Comparison of ENCODE assay signal across 8 cellular contexts in genomic region chr1:23367791-23368561, GRCh38. TPM values are rescaled to one million over a fixed set of nuclear protein-coding genes. Genes with fewer than 3 reads are reported as not detected.
DNase-seq lines count a peak whose midpoint lies in the region; ATAC-seq and TF ChIP-seq lines count a peak whose summit lies in the region.

No MANE protein-coding gene starts in this region.

- peak; percentile 87 to 91 for ATAC-seq in naive thymus-derived CD8-positive, alpha-beta T cell
- ATAC-seq in stimulated activated naive B cell treated with anti-CD40 and anti-IgM and Interleukin-4, amounts not matched to agents 10 μg/mL and 1 μg/mL and 100 μg/mL, for 72 hours (replicated peaks), result peak; percentile 94

- no peak for TF ChIP-seq CTCF in LNCaP clone FGC (IDR thresholded peaks at IDR 0.05; ENCODE audit: control insufficient read depth, extremely low read depth, insufficient read depth)
- TF ChIP-seq CTCF in fibroblast of mammary gland (conservative IDR thresholded peaks at IDR 0.05; ENCODE audit: control insufficient read depth, insufficient read depth, low read depth, low read length), result no peak

- H3K4me1 Mint-ChIP-seq in activated T-helper 2 cell treated with anti-CD3 and anti-CD28 coated beads, Interferon-gamma antibody, Interleukin-2, Interleukin-4, amounts not matched to agents 10 μg/mL and 5 μg/mL and 100 μg/mL, durations not matched to agents 14 hours and 24 hours and 36 hours (ENCODE audit: low read depth), result peaks cover 28% of the 10 kb centered on the region
- peaks cover 23 to 46% (median 40%) of the 10 kb centered on the region in 4 donors for H3K4me1 Mint-ChIP-seq in naive thymus-derived CD8-positive, alpha-beta T cell
- peaks cover 22 to 43% of the 10 kb centered on the region in 2 donors for H3K4me1 Mint-ChIP-seq in stimulated activated naive B cell treated with anti-CD40 and anti-IgM and Interleukin-4, amounts not matched to agents 10 μg/mL and 1 μg/mL and 100 μg/mL, for 72 hours

- DNase-seq in EL, result peak; percentile 100
- peak; percentile 99 for DNase-seq in H4 (ENCODE audit: low spot score)
- peak; percentile 92 for DNase-seq in LNCaP clone FGC (ENCODE audit: low read depth)
- DNase-seq in RPMI8226, result peak; percentile 100
- DNase-seq in activated T-helper 2 cell treated with anti-CD3 and anti-CD28 coated beads, Interferon-gamma antibody, Interleukin-2, Interleukin-4, amounts not matched to agents 10 μg/mL and 5 μg/mL and 100 μg/mL, durations not matched to agents 14 hours and 24 hours and 36 hours (ENCODE audit: low spot score), result peak; percentile 99
- peak; percentile 99 for DNase-seq in fibroblast of mammary gland (ENCODE audit: low read depth)
- DNase-seq in naive thymus-derived CD8-positive, alpha-beta T cell, result peak; percentile 91 to 99 (median 98)
- DNase-seq in stimulated activated naive B cell treated with anti-CD40 and anti-IgM and Interleukin-4, amounts not matched to agents 10 μg/mL and 1 μg/mL and 100 μg/mL, for 72 hours, result peak; percentile 98

- H3K4me3 Mint-ChIP-seq in activated T-helper 2 cell treated with anti-CD3 and anti-CD28 coated beads, Interferon-gamma antibody, Interleukin-2, Interleukin-4, amounts not matched to agents 10 μg/mL and 5 μg/mL and 100 μg/mL, durations not matched to agents 14 hours and 24 hours and 36 hours (ENCODE audit: low read depth), result peak overlapping the region; percentile 94
- peak overlapping the region; percentile 97 to 100 (median 99) for H3K4me3 Mint-ChIP-seq in naive thymus-derived CD8-positive, alpha-beta T cell
- peak overlapping the region; percentile 98 to 99 for H3K4me3 Mint-ChIP-seq in stimulated activated naive B cell treated with anti-CD40 and anti-IgM and Interleukin-4, amounts not matched to agents 10 μg/mL and 1 μg/mL and 100 μg/mL, for 72 hours

- H3K27ac Mint-ChIP-seq in activated T-helper 2 cell treated with anti-CD3 and anti-CD28 coated beads, Interferon-gamma antibody, Interleukin-2, Interleukin-4, amounts not matched to agents 10 μg/mL and 5 μg/mL and 100 μg/mL, durations not matched to agents 14 hours and 24 hours and 36 hours, result peak overlapping the region; percentile 97
- peak overlapping the region; percentile 82 to 99 (median 98) for H3K27ac Mint-ChIP-seq in naive thymus-derived CD8-positive, alpha-beta T cell
- peak overlapping the region; percentile 98 for H3K27ac Mint-ChIP-seq in stimulated activated naive B cell treated with anti-CD40 and anti-IgM and Interleukin-4, amounts not matched to agents 10 μg/mL and 1 μg/mL and 100 μg/mL, for 72 hours

- H3K4me3 ChIP-seq in LNCaP clone FGC (ENCODE audit: low read depth, low read length) (peak overlapping the region; percentile 73), fibroblast of mammary gland (ENCODE audit: control insufficient read depth, low read depth, low read length) (peak overlapping the region; percentile 98)

- POLR2A ChIA-PET in naive thymus-derived CD8-positive, alpha-beta T cell (lab: Charles Lee), result interaction anchor here (0.7 to 5.0 kb wide), 8 partner anchors 8 to 349 kb away, joined by 3 to 86 read pairs (median 5); partner anchors contain the start of genes ASAP3, HNRNPR, KDM1A and RPL11

- peaks cover 27% of the 10 kb centered on the region for H3K9me3 Mint-ChIP-seq in activated T-helper 2 cell treated with anti-CD3 and anti-CD28 coated beads, Interferon-gamma antibody, Interleukin-2, Interleukin-4, amounts not matched to agents 10 μg/mL and 5 μg/mL and 100 μg/mL, durations not matched to agents 14 hours and 24 hours and 36 hours
- peaks cover 0 to 16% (median 1%) of the 10 kb centered on the region in 9 donors for H3K9me3 Mint-ChIP-seq in naive thymus-derived CD8-positive, alpha-beta T cell
- peaks cover 1% of the 10 kb centered on the region in 2 donors for H3K9me3 Mint-ChIP-seq in stimulated activated naive B cell treated with anti-CD40 and anti-IgM and Interleukin-4, amounts not matched to agents 10 μg/mL and 1 μg/mL and 100 μg/mL, for 72 hours

- H3K27me3 Mint-ChIP-seq in activated T-helper 2 cell treated with anti-CD3 and anti-CD28 coated beads, Interferon-gamma antibody, Interleukin-2, Interleukin-4, amounts not matched to agents 10 μg/mL and 5 μg/mL and 100 μg/mL, durations not matched to agents 14 hours and 24 hours and 36 hours (ENCODE audit: low read depth), result no peaks in the 10 kb centered on the region
- H3K27me3 Mint-ChIP-seq in naive thymus-derived CD8-positive, alpha-beta T cell, result no peaks in the 10 kb centered on the region
- H3K27me3 Mint-ChIP-seq in stimulated activated naive B cell treated with anti-CD40 and anti-IgM and Interleukin-4, amounts not matched to agents 10 μg/mL and 1 μg/mL and 100 μg/mL, for 72 hours, result no peaks in the 10 kb centered on the region

- intact Hi-C loops in activated T-helper 2 cell treated with anti-CD3 and anti-CD28 coated beads, Interferon-gamma antibody, Interleukin-2, Interleukin-4, amounts not matched to agents 10 μg/mL and 5 μg/mL and 100 μg/mL, durations not matched to agents 14 hours and 24 hours and 36 hours (cut with micrococcal nuclease), result loop anchor here (1.0 kb wide), 2 partner anchors 24 to 324 kb away; partner anchors contain the start of gene HNRNPR

- H3K36me3 Mint-ChIP-seq in activated T-helper 2 cell treated with anti-CD3 and anti-CD28 coated beads, Interferon-gamma antibody, Interleukin-2, Interleukin-4, amounts not matched to agents 10 μg/mL and 5 μg/mL and 100 μg/mL, durations not matched to agents 14 hours and 24 hours and 36 hours (ENCODE audit: low read depth), result peaks cover 47% of the 10 kb centered on the region
- H3K36me3 Mint-ChIP-seq in naive thymus-derived CD8-positive, alpha-beta T cell, result peaks cover 2 to 26% (median 23%) of the 10 kb centered on the region in 3 donors
- peaks cover 22 to 34% of the 10 kb centered on the region in 2 donors for H3K36me3 Mint-ChIP-seq in stimulated activated naive B cell treated with anti-CD40 and anti-IgM and Interleukin-4, amounts not matched to agents 10 μg/mL and 1 μg/mL and 100 μg/mL, for 72 hours

RNA-seq across cellular contexts. Expression of gene ZNF436, which starts 1.7 kb away (rescaled TPM):
- total RNA-seq in H4 (2014; rRNA removed; shearing (Covaris generic)), result 18.0 and 20.8 TPM in 2 replicates
- 4.9 and 6.1 TPM in 2 replicates for total RNA-seq in activated T-helper 2 cell treated with anti-CD3 and anti-CD28 coated beads, Interferon-gamma antibody, Interleukin-2, Interleukin-4, amounts not matched to agents 10 μg/mL and 5 μg/mL and 100 μg/mL, durations not matched to agents 14 hours and 24 hours and 36 hours
- 1 to 10 TPM; 8.5 to 8.9 TPM for total RNA-seq in naive thymus-derived CD8-positive, alpha-beta T cell
- 1 to 10 TPM; 1.8 to 3.9 (median 2.0) TPM for polyA plus RNA-seq in naive thymus-derived CD8-positive, alpha-beta T cell

RNA-seq across cellular contexts. Expression of gene HNRNPR, which starts 23.9 kb away (rescaled TPM):
- 165 and 180 TPM in 2 replicates for total RNA-seq in H4 (2014; rRNA removed; shearing (Covaris generic))
- total RNA-seq in activated T-helper 2 cell treated with anti-CD3 and anti-CD28 coated beads, Interferon-gamma antibody, Interleukin-2, Interleukin-4, amounts not matched to agents 10 μg/mL and 5 μg/mL and 100 μg/mL, durations not matched to agents 14 hours and 24 hours and 36 hours, result 231 and 237 TPM in 2 replicates
- total RNA-seq in naive thymus-derived CD8-positive, alpha-beta T cell, result 100 to 1,000 TPM; 115 to 120 TPM
- 100 to 1,000 TPM; 182 to 193 (median 184) TPM for polyA plus RNA-seq in naive thymus-derived CD8-positive, alpha-beta T cell

RNA-seq across cellular contexts. Expression of gene TCEA3, which starts 56.6 kb away (rescaled TPM):
- 0.72 and 0.76 TPM in 2 replicates for total RNA-seq in H4 (2014; rRNA removed; shearing (Covaris generic))
- total RNA-seq in activated T-helper 2 cell treated with anti-CD3 and anti-CD28 coated beads, Interferon-gamma antibody, Interleukin-2, Interleukin-4, amounts not matched to agents 10 μg/mL and 5 μg/mL and 100 μg/mL, durations not matched to agents 14 hours and 24 hours and 36 hours, result 3.3 and 5.6 TPM in 2 replicates
- 10 to 100 TPM; 32.4 to 37.7 TPM for total RNA-seq in naive thymus-derived CD8-positive, alpha-beta T cell
- polyA plus RNA-seq in naive thymus-derived CD8-positive, alpha-beta T cell, result 10 to 100 TPM; 22.5 to 44.4 (median 30.1) TPM

Comparison
In these comparisons a context has a peak if more than half of its experiments do, and no peak if none do; other contexts are left out.
1. Peak in every context shown above with its lines: DNase-seq, ATAC-seq and H3K4me3 ChIP-seq.